Comparison of ENCODE assay signal across 25 cellular contexts in the genomic region with DNA sequence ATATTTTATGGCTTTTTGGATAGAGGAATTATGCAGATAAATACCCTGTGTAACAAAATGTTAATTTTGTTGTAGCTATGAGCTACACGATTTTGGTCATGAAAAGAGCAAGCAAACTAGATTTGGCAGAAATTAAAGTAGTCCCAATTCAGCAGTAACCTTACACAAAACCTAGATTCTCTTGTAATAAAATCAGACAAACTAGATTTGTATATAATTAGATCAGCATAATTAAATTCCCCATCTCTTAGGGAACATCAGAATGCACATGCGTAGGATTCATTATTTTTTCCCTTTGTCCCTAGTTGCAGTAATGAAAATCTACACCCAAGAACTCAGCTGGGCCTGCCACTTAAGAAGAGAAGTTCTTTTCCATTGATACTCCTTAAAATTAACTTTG.
"Had no signal": no experiment of that assay in that cellular context is flagged by ENCODE, and none has a peak within 500 bp of the region (broad histone marks: within the 10 kb centered on the region; RNA-seq: fewer than 3 reads in every experiment).

No MANE protein-coding gene starts in this region.

- ATAC-seq: effector memory CD8-positive, alpha-beta T cell; esophagus mucosa; foreskin keratinocyte; gastrocnemius medialis; gastroesophageal sphincter; heart left ventricle; heart right ventricle had no signal

- H3K9me3 ChIP-seq: colonic mucosa, esophagus muscularis mucosa, gastrocnemius medialis, gastroesophageal sphincter had no signal

- H3K4me1 ChIP-seq: colonic mucosa, esophagus muscularis mucosa, esophagus squamous epithelium, foreskin keratinocyte, gastrocnemius medialis, gastroesophageal sphincter, heart left ventricle, heart right ventricle had no signal

- H3K36me3 ChIP-seq: colonic mucosa, esophagus muscularis mucosa, esophagus squamous epithelium, gastrocnemius medialis, gastroesophageal sphincter, heart left ventricle, heart right ventricle had no signal

- H3K4me3 ChIP-seq: colonic mucosa, coronary artery, dorsolateral prefrontal cortex, esophagus muscularis mucosa, esophagus squamous epithelium, gastrocnemius medialis, gastroesophageal sphincter, heart left ventricle, heart right ventricle, hepatocyte had no signal

- H3K27ac ChIP-seq: colonic mucosa, coronary artery, dorsolateral prefrontal cortex, epithelial cell of prostate, esophagus muscularis mucosa, esophagus squamous epithelium, foreskin keratinocyte, gastrocnemius medialis, gastroesophageal sphincter, heart left ventricle, heart right ventricle, hepatocyte had no signal

- H3K27me3 ChIP-seq: colonic mucosa, esophagus muscularis mucosa, esophagus squamous epithelium, foreskin keratinocyte, gastrocnemius medialis, gastroesophageal sphincter, heart left ventricle, heart right ventricle, hepatocyte had no signal

- DNase-seq: colonic mucosa; cortex of kidney; dermis blood vessel endothelial cell; dorsolateral prefrontal cortex; effector CD4-positive, alpha-beta T cell; effector CD8-positive, alpha-beta T cell; effector memory CD4-positive, alpha-beta T cell; effector memory CD8-positive, alpha-beta T cell; endodermal cell; erythroblast; esophagus squamous epithelium; foreskin fibroblast; foreskin keratinocyte; foreskin melanocyte; gastrocnemius medialis; glutamatergic neuron; head of caudate nucleus; heart left ventricle; heart right ventricle had no signal

- H3K4me2 ChIP-seq: hepatocyte had no signal

- H2AFZ ChIP-seq: hepatocyte had no signal

- H3K79me2 ChIP-seq: hepatocyte had no signal
